8 cellular contexts compared by ENCODE assay signal in genomic region chr1:91884459-91885290, GRCh38. TPM values are rescaled to one million over a fixed set of nuclear protein-coding genes. Genes with fewer than 3 reads are reported as not detected.
A peak's percentile ranks its signal among the peaks of the same experiment; 100 is the strongest.
DNase-seq lines count a peak whose midpoint lies in the region; ATAC-seq and TF ChIP-seq lines count a peak whose summit lies in the region.

No MANE protein-coding gene starts in this region.

- peak; percentile 33 for DNase-seq in AG20443 (ENCODE audit: low spot score)
- peak; percentile 46 for DNase-seq in HT-29 (ENCODE audit: low spot score)
- DNase-seq in activated CD4-positive, alpha-beta T cell treated with anti-CD3 and anti-CD28 coated beads, Interleukin-2, amount 10 ng/mL, durations not matched to agents 24 days and 14 days = peak; percentile 81
- DNase-seq in effector memory CD4-positive, alpha-beta T cell = no peak
- peak in 2 of 3 donors; percentile 35 to 51 for DNase-seq in mucosa of descending colon
- DNase-seq in tibial artery = no peak
- DNase-seq in kidney glomerular epithelial cell (lab: John Stamatoyannopoulos, UW) = no peak

- TF ChIP-seq CTCF in mucosa of descending colon (IDR thresholded peaks at IDR 0.05) = no peak
- no peak for TF ChIP-seq CTCF in tibial artery (IDR thresholded peaks at IDR 0.05)

- H3K4me1 Mint-ChIP-seq in activated CD4-positive, alpha-beta T cell treated with anti-CD3 and anti-CD28 coated beads, Interleukin-2, amount 10 ng/mL, durations not matched to agents 24 days and 14 days = peaks cover 29% of the 10 kb centered on the region

- peak overlapping the region; percentile 59 for H3K27ac Mint-ChIP-seq in activated CD4-positive, alpha-beta T cell treated with anti-CD3 and anti-CD28 coated beads, Interleukin-2, amount 10 ng/mL, durations not matched to agents 24 days and 14 days

- H3K27ac ChIP-seq in effector memory CD4-positive, alpha-beta T cell (ENCODE audit: insufficient read depth, low read length, poor library complexity, severe bottlenecking) = peak overlapping the region; percentile 64
- H3K27ac ChIP-seq in tibial artery = peak overlapping the region; percentile 90 to 91

- intact Hi-C loops in activated CD4-positive, alpha-beta T cell treated with anti-CD3 and anti-CD28 coated beads, Interleukin-2, amount 10 ng/mL, durations not matched to agents 24 days and 14 days (cut with micrococcal nuclease) = loop anchor here (1.0 to 10.0 kb wide), 4 partner anchors 7 to 380 kb away; partner anchors contain the start of gene CDC7
- intact Hi-C loops in mucosa of descending colon (cut with DNase I, micrococcal nuclease) = no loop called here
- intact Hi-C loops in tibial artery (cut with DNase I; ENCODE audit: low total_unique reads) = loop anchor here (10.0 kb wide), 1 partner anchor 150 kb away; no protein-coding TSS in a partner anchor

- ATAC-seq in mucosa of descending colon = peak; percentile 42
- no peak for ATAC-seq in HG03432 (IDR thresholded peaks at IDR 0.05; ENCODE audit: unreplicated experiment)

- H3K4me1 ChIP-seq in effector memory CD4-positive, alpha-beta T cell (ENCODE audit: control insufficient read depth, insufficient read depth, low read length, poor library complexity, severe bottlenecking) = peaks cover 13% of the 10 kb centered on the region
- H3K4me1 ChIP-seq in mucosa of descending colon (ENCODE audit: low read depth) (peaks cover 3% of the 10 kb centered on the region), tibial artery (peaks cover 0 to 25% (median 10%) of the 10 kb centered on the region in 4 donors)

- no peaks in the 10 kb centered on the region for H3K9me3 Mint-ChIP-seq in activated CD4-positive, alpha-beta T cell treated with anti-CD3 and anti-CD28 coated beads, Interleukin-2, amount 10 ng/mL, durations not matched to agents 24 days and 14 days

- H3K4me3 ChIP-seq in effector memory CD4-positive, alpha-beta T cell (ENCODE audit: insufficient read depth, low read depth, low read length, poor library complexity, severe bottlenecking) = peak overlapping the region; percentile 94
- H3K4me3 ChIP-seq in mucosa of descending colon (peak overlapping the region; percentile 67), tibial artery (peak overlapping the region; percentile 85 to 94)

- no peaks in the 10 kb centered on the region for H3K36me3 ChIP-seq in effector memory CD4-positive, alpha-beta T cell (ENCODE audit: control insufficient read depth, insufficient read depth, low read length)
- H3K36me3 ChIP-seq in mucosa of descending colon (ENCODE audit: low read depth) = no peaks in the 10 kb centered on the region
- H3K36me3 ChIP-seq in tibial artery = no peaks in the 10 kb centered on the region

- peaks cover 27% of the 10 kb centered on the region for H3K27me3 Mint-ChIP-seq in activated CD4-positive, alpha-beta T cell treated with anti-CD3 and anti-CD28 coated beads, Interleukin-2, amount 10 ng/mL, durations not matched to agents 24 days and 14 days

- no peaks in the 10 kb centered on the region for H3K27me3 ChIP-seq in effector memory CD4-positive, alpha-beta T cell (replicated peaks; ENCODE audit: control insufficient read depth, insufficient read depth, low read length, poor library complexity, severe bottlenecking)
- H3K27me3 ChIP-seq in tibial artery = no peaks in the 10 kb centered on the region

- H3K9me3 ChIP-seq in effector memory CD4-positive, alpha-beta T cell (ENCODE audit: control insufficient read depth, low read length) = no peaks in the 10 kb centered on the region
- H3K9me3 ChIP-seq in mucosa of descending colon = no peaks in the 10 kb centered on the region
- no peaks in the 10 kb centered on the region for H3K9me3 ChIP-seq in tibial artery

- peaks cover 3% of the 10 kb centered on the region for H3K36me3 Mint-ChIP-seq in activated CD4-positive, alpha-beta T cell treated with anti-CD3 and anti-CD28 coated beads, Interleukin-2, amount 10 ng/mL, durations not matched to agents 24 days and 14 days (ENCODE audit: low read depth)

- H3K4me3 Mint-ChIP-seq in activated CD4-positive, alpha-beta T cell treated with anti-CD3 and anti-CD28 coated beads, Interleukin-2, amount 10 ng/mL, durations not matched to agents 24 days and 14 days = peak overlapping the region; percentile 92

RNA-seq across cellular contexts. Expression of gene TGFBR3, which starts 1.3 kb away (rescaled TPM):
- total RNA-seq in HT-29 (2014; rRNA removed; shearing (Covaris generic)) = 4.3 and 7.1 TPM in 2 replicates
- 5.3 and 7.4 TPM in 2 replicates for total RNA-seq in activated CD4-positive, alpha-beta T cell treated with anti-CD3 and anti-CD28 coated beads, Interleukin-2, amount 10 ng/mL, durations not matched to agents 24 days and 14 days
- total RNA-seq in mucosa of descending colon = 10 to 100 TPM; 11.6 to 89.7 (median 21.1) TPM

Comparison
In these comparisons a context has a peak if more than half of its experiments do, and no peak if none do; other contexts are left out.
1. DNase-seq: peak in AG20443 (single experiment), HT-29 (single experiment), activated CD4-positive, alpha-beta T cell treated with anti-CD3 and anti-CD28 coated beads, Interleukin-2, amount 10 ng/mL, durations not matched to agents 24 days and 14 days (single experiment) and mucosa of descending colon (2 of 3); none in effector memory CD4-positive, alpha-beta T cell (0 of 3), tibial artery (0 of 2) and kidney glomerular epithelial cell (single experiment).
2. intact Hi-C loops: an anchor here in activated CD4-positive, alpha-beta T cell treated with anti-CD3 and anti-CD28 coated beads, Interleukin-2, amount 10 ng/mL, durations not matched to agents 24 days and 14 days (1.0 to 10.0 kb wide) and tibial artery (10.0 kb wide); none called in mucosa of descending colon.
3. Peak in every context shown above with its lines, with median percentiles within 50 percentile points of each other: H3K4me3 ChIP-seq.